ENCODE assay signal across 8 cellular contexts in the genomic region with DNA sequence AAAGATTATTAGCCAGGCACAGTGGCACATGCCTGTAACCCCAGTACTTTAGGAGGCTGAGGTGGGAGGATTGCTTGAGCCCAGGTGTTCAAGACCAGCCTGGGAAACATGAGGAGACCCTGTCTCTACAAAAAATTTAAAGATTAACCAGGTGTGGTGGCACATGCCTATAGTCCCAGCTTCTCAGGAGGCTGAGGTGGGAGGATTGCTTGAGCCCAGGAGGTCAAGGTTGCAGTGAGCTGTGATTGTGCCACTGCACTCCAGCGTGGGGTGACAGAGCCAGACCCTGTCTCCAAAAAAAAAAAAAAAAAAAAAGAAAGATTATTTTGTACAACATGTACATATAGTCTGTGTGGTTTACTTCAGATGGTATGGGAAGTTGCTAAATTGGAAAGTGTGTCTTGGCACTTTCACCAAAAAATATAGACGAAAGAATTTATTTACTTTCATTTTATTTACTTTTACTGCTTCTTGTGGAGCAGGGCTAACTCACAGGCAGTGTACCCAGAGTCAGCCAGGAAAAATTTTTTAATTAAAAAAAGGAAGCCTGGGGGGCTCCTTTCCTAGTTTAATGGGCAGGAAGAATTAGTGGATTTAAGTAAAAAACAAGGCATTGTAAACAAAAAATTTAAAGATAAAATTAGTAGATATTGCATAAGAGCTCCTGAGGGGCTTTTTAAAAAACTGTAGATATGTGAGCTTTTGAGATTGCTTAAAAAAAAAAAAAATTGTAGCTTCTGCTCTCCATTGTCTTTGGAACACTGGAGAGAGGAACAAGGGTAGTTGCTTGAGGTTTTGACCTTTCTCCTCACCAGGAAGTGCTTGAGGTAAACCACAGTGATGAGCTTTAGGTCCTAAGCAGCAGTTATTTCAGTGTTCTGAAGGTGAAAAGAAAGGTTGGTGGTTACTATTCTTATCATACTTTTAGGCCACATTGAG. TPM values are rescaled to one million over a fixed set of nuclear protein-coding genes. Genes with fewer than 3 reads are reported as not detected.
DNase-seq lines count a peak whose midpoint lies in the region; ATAC-seq, FAIRE-seq and TF ChIP-seq lines count a peak whose summit lies in the region.

No MANE protein-coding gene starts in this region.

- DNase-seq in GM19239 (ENCODE audit: insufficient read length, low spot score) (peak; percentile 62), retina (no peak), glutamatergic neuron (no peak), SW 1271 (lab: John Stamatoyannopoulos, UW) (no peak), NCI-H774 (lab: John Stamatoyannopoulos, UW) (no peak)
- peak; percentile 20 for DNase-seq in activated T-helper 1 cell treated with anti-CD3 and anti-CD28 coated beads, Interleukin-12 subunit alpha, Interleukin-12 subunit beta, Interleukin-2, Interleukin-4 antibody, amounts not matched to agents 30 ng/mL and 10 ng/mL and 1 ng/mL, durations not matched to agents 14 hours and 24 hours and 36 hours (ENCODE audit: low spot score)

- H3K4me1 Mint-ChIP-seq in activated T-helper 1 cell treated with anti-CD3 and anti-CD28 coated beads, Interleukin-12 subunit alpha, Interleukin-12 subunit beta, Interleukin-2, Interleukin-4 antibody, amounts not matched to agents 30 ng/mL and 10 ng/mL and 1 ng/mL, durations not matched to agents 14 hours and 24 hours and 36 hours (ENCODE audit: low read depth) = peaks cover 25% of the 10 kb centered on the region
- no peaks in the 10 kb centered on the region for H3K4me1 Mint-ChIP-seq in glutamatergic neuron (ENCODE audit: low read depth, unreplicated experiment)

- H3K36me3 ChIP-seq in BLaER1 = peaks cover 62% of the 10 kb centered on the region

- peak overlapping the region; percentile 72 for H3K4me3 Mint-ChIP-seq in activated T-helper 1 cell treated with anti-CD3 and anti-CD28 coated beads, Interleukin-12 subunit alpha, Interleukin-12 subunit beta, Interleukin-2, Interleukin-4 antibody, amounts not matched to agents 30 ng/mL and 10 ng/mL and 1 ng/mL, durations not matched to agents 14 hours and 24 hours and 36 hours
- no peak overlapping the region for H3K4me3 Mint-ChIP-seq in glutamatergic neuron (ENCODE audit: unreplicated experiment)

- H3K27ac ChIP-seq in BLaER1 = no peak overlapping the region

- no peaks in the 10 kb centered on the region for H3K9me3 ChIP-seq in BLaER1

- H3K36me3 Mint-ChIP-seq in activated T-helper 1 cell treated with anti-CD3 and anti-CD28 coated beads, Interleukin-12 subunit alpha, Interleukin-12 subunit beta, Interleukin-2, Interleukin-4 antibody, amounts not matched to agents 30 ng/mL and 10 ng/mL and 1 ng/mL, durations not matched to agents 14 hours and 24 hours and 36 hours (ENCODE audit: low read depth) = peaks cover 17% of the 10 kb centered on the region
- peaks cover 5% of the 10 kb centered on the region for H3K36me3 Mint-ChIP-seq in glutamatergic neuron (ENCODE audit: unreplicated experiment)

- H3K9ac ChIP-seq in BLaER1 = no peak overlapping the region

- no peaks in the 10 kb centered on the region for H3K27me3 Mint-ChIP-seq in activated T-helper 1 cell treated with anti-CD3 and anti-CD28 coated beads, Interleukin-12 subunit alpha, Interleukin-12 subunit beta, Interleukin-2, Interleukin-4 antibody, amounts not matched to agents 30 ng/mL and 10 ng/mL and 1 ng/mL, durations not matched to agents 14 hours and 24 hours and 36 hours (ENCODE audit: insufficient read depth)
- no peaks in the 10 kb centered on the region for H3K27me3 Mint-ChIP-seq in glutamatergic neuron (ENCODE audit: unreplicated experiment)

- H3K4me3 ChIP-seq in BLaER1 = no peak overlapping the region

- H3K4me1 ChIP-seq in BLaER1 = peaks cover 37% of the 10 kb centered on the region

- H3K27me3 ChIP-seq in BLaER1 = no peaks in the 10 kb centered on the region

- no peaks in the 10 kb centered on the region for H3K9me3 Mint-ChIP-seq in activated T-helper 1 cell treated with anti-CD3 and anti-CD28 coated beads, Interleukin-12 subunit alpha, Interleukin-12 subunit beta, Interleukin-2, Interleukin-4 antibody, amounts not matched to agents 30 ng/mL and 10 ng/mL and 1 ng/mL, durations not matched to agents 14 hours and 24 hours and 36 hours
- H3K9me3 Mint-ChIP-seq in glutamatergic neuron (ENCODE audit: unreplicated experiment) = no peaks in the 10 kb centered on the region

- intact Hi-C loops in activated T-helper 1 cell treated with anti-CD3 and anti-CD28 coated beads, Interleukin-12 subunit alpha, Interleukin-12 subunit beta, Interleukin-2, Interleukin-4 antibody, amounts not matched to agents 30 ng/mL and 10 ng/mL and 1 ng/mL, durations not matched to agents 14 hours and 24 hours and 36 hours (cut with micrococcal nuclease) = loop anchor here (1.0 to 2.0 kb wide), 2 partner anchors 15 to 53 kb away; no protein-coding TSS in a partner anchor

- peak overlapping the region; percentile 58 for H3K4me2 ChIP-seq in BLaER1

- peaks cover 70% of the 10 kb centered on the region for H4K20me1 ChIP-seq in BLaER1

- TF ChIP-seq CTCF in glutamatergic neuron (IDR thresholded peaks at IDR 0.05; ENCODE audit: partially characterized antibody, unreplicated experiment) = no peak

- FAIRE-seq in GM19239 (lab: Jason Lieb, UNC) = peak; percentile 99

- ATAC-seq in HG03342 (IDR thresholded peaks at IDR 0.05; ENCODE audit: unreplicated experiment) = peak; percentile 84

- peak overlapping the region; percentile 86 for H3K27ac Mint-ChIP-seq in activated T-helper 1 cell treated with anti-CD3 and anti-CD28 coated beads, Interleukin-12 subunit alpha, Interleukin-12 subunit beta, Interleukin-2, Interleukin-4 antibody, amounts not matched to agents 30 ng/mL and 10 ng/mL and 1 ng/mL, durations not matched to agents 14 hours and 24 hours and 36 hours
- H3K27ac Mint-ChIP-seq in glutamatergic neuron (ENCODE audit: unreplicated experiment) = no peak overlapping the region

RNA-seq across cellular contexts. Expression of a gene that starts 44.6 kb away (rescaled TPM):
- total RNA-seq in activated T-helper 1 cell treated with anti-CD3 and anti-CD28 coated beads, Interleukin-12 subunit alpha, Interleukin-12 subunit beta, Interleukin-2, Interleukin-4 antibody, amounts not matched to agents 30 ng/mL and 10 ng/mL and 1 ng/mL, durations not matched to agents 14 hours and 24 hours and 36 hours = 220 and 224 TPM in 2 replicates
- total RNA-seq in glutamatergic neuron (ENCODE audit: unreplicated experiment) = 264 TPM

RNA-seq across cellular contexts. Expression of a gene that starts 54.5 kb away (rescaled TPM):
- total RNA-seq in activated T-helper 1 cell treated with anti-CD3 and anti-CD28 coated beads, Interleukin-12 subunit alpha, Interleukin-12 subunit beta, Interleukin-2, Interleukin-4 antibody, amounts not matched to agents 30 ng/mL and 10 ng/mL and 1 ng/mL, durations not matched to agents 14 hours and 24 hours and 36 hours = 16.2 and 16.5 TPM in 2 replicates
- 32.8 TPM for total RNA-seq in glutamatergic neuron (ENCODE audit: unreplicated experiment)

Comparison
In these comparisons a context has a peak if more than half of its experiments do, and no peak if none do; other contexts are left out.
1. DNase-seq: peak in GM19239 (single experiment) and activated T-helper 1 cell treated with anti-CD3 and anti-CD28 coated beads, Interleukin-12 subunit alpha, Interleukin-12 subunit beta, Interleukin-2, Interleukin-4 antibody, amounts not matched to agents 30 ng/mL and 10 ng/mL and 1 ng/mL, durations not matched to agents 14 hours and 24 hours and 36 hours (single experiment); none in retina (single experiment), glutamatergic neuron (single experiment), SW 1271 (0 of 2) and NCI-H774 (single experiment).